Comparison of ENCODE assay signal across 27 cellular contexts in genomic region chr1:111104981-111105380, GRCh38.
"Had no signal": no experiment of that assay in that cellular context is flagged by ENCODE, and none has a peak within 500 bp of the region (broad histone marks: within the 10 kb centered on the region; RNA-seq: fewer than 3 reads in every experiment).

No MANE protein-coding gene starts in this region.

- H3K9me3 ChIP-seq: colonic mucosa, gastrocnemius medialis had no signal

- DNase-seq: colonic mucosa; cortex of kidney; dermis blood vessel endothelial cell; dorsolateral prefrontal cortex; effector CD4-positive, alpha-beta T cell; effector CD8-positive, alpha-beta T cell; effector memory CD4-positive, alpha-beta T cell; effector memory CD8-positive, alpha-beta T cell; endodermal cell; erythroblast; esophagus squamous epithelium; foreskin fibroblast; foreskin keratinocyte; foreskin melanocyte; gastrocnemius medialis; glutamatergic neuron; head of caudate nucleus; heart left ventricle; heart right ventricle had no signal

- FAIRE-seq: colon, endometrium, endothelial cell of umbilical vein had no signal

- H3K27ac ChIP-seq: colonic mucosa, coronary artery, dorsolateral prefrontal cortex, epithelial cell of prostate, esophagus muscularis mucosa, esophagus squamous epithelium, foreskin keratinocyte, gastrocnemius medialis, gastroesophageal sphincter, heart left ventricle, heart right ventricle had no signal

- H3K27me3 ChIP-seq: colonic mucosa, dorsolateral prefrontal cortex, esophagus muscularis mucosa, esophagus squamous epithelium, foreskin keratinocyte, gastrocnemius medialis, gastroesophageal sphincter, heart left ventricle, heart right ventricle had no signal

- H3K4me3 ChIP-seq: colonic mucosa, coronary artery, dorsolateral prefrontal cortex, esophagus muscularis mucosa, esophagus squamous epithelium, gastrocnemius medialis, gastroesophageal sphincter, heart left ventricle, heart right ventricle had no signal

- H3K4me1 ChIP-seq: colonic mucosa, esophagus muscularis mucosa, esophagus squamous epithelium, foreskin keratinocyte, gastrocnemius medialis, gastroesophageal sphincter, heart left ventricle, heart right ventricle had no signal

- H3K36me3 ChIP-seq: colonic mucosa, esophagus muscularis mucosa, esophagus squamous epithelium, gastrocnemius medialis, gastroesophageal sphincter, heart left ventricle had no signal

- ATAC-seq: effector memory CD8-positive, alpha-beta T cell; esophagus mucosa; foreskin keratinocyte; gastrocnemius medialis; gastroesophageal sphincter; heart left ventricle; heart right ventricle had no signal
